Comparison of ENCODE assay signal across 25 cellular contexts in genomic region chr2:163934134-163934533, GRCh38.
DNase-seq lines count a peak whose midpoint lies in the region; ATAC-seq and TF ChIP-seq lines count a peak whose summit lies in the region.
"Had no signal": no experiment of that assay in that cellular context is flagged by ENCODE, and none has a peak within 500 bp of the region (broad histone marks: within the 10 kb centered on the region; RNA-seq: fewer than 3 reads in every experiment).

No MANE protein-coding gene starts in this region.

- TF ChIP-seq POLR2A in gastrocnemius medialis (IDR thresholded peaks at IDR 0.05), result no peak

- no peaks in the 10 kb centered on the region for H3K36me3 Mint-ChIP-seq in activated T-cell treated with anti-CD3 and anti-CD28 coated beads, Interleukin-2, amount 50 U/mL, for 72 hours (ENCODE audit: insufficient read depth in 2 of 2)
- H3K36me3 Mint-ChIP-seq: neural progenitor cell had no signal

- H3K27ac ChIP-seq in RWPE2 (ENCODE audit: poor library complexity, severe bottlenecking), result no peak overlapping the region
- no peak overlapping the region for H3K27ac ChIP-seq in gastrocnemius medialis
- H3K27ac ChIP-seq: cardiac muscle cell, neural progenitor cell, Peyer's patch had no signal

- in situ Hi-C loops in gastrocnemius medialis (cut with MboI; ENCODE audit: low sequenced_read_pairs in 4 of 4), result no loop called here

- H3K9me3 ChIP-seq in RWPE2 (ENCODE audit: severe bottlenecking), result no peaks in the 10 kb centered on the region
- no peaks in the 10 kb centered on the region for H3K9me3 ChIP-seq in gastrocnemius medialis
- H3K9me3 ChIP-seq: MG63, Peyer's patch had no signal

- no peaks in the 10 kb centered on the region for H3K27me3 ChIP-seq in RWPE2 (ENCODE audit: insufficient read depth, poor library complexity, severe bottlenecking)
- H3K27me3 ChIP-seq in gastrocnemius medialis, result no peaks in the 10 kb centered on the region
- H3K27me3 ChIP-seq: cardiac muscle cell, MG63, neural progenitor cell, Peyer's patch had no signal

- peaks cover 15 to 16% of the 10 kb centered on the region in 2 donors for H3K9me3 Mint-ChIP-seq in activated T-cell treated with anti-CD3 and anti-CD28 coated beads, Interleukin-2, amount 50 U/mL, for 72 hours
- H3K9me3 Mint-ChIP-seq: activated CD4-positive, alpha-beta T cell treated with anti-CD3 and anti-CD28 coated beads, Interleukin-2, amount 10 ng/mL, durations not matched to agents 24 days and 14 days; endodermal cell; neural progenitor cell had no signal

- H3K36me3 ChIP-seq in RWPE2 (ENCODE audit: low read depth) (no peaks in the 10 kb centered on the region), gastrocnemius medialis (no peaks in the 10 kb centered on the region)
- H3K36me3 ChIP-seq: cardiac muscle cell, MG63, neural progenitor cell, Peyer's patch had no signal

- TF ChIP-seq CTCF in RWPE2 (IDR thresholded peaks at IDR 0.05; ENCODE audit: poor library complexity, severe bottlenecking) (no peak), gastrocnemius medialis (IDR thresholded peaks at IDR 0.05 in 4 of 5, conservative IDR thresholded peaks at IDR 0.05 in 1 of 5) (no peak)

- DNase-seq in EL (peak; percentile 3), M059J (ENCODE audit: low read depth) (peak; percentile 30), RWPE2 (ENCODE audit: low spot score) (no peak), foreskin melanocyte (peak; percentile 24), gastrocnemius medialis (no peak), hippocampal formation (lab: John Stamatoyannopoulos, UW) (no peak)
- no peak for DNase-seq in activated T-cell treated with anti-CD3 and anti-CD28 coated beads, Interleukin-2, amount 50 U/mL, for 72 hours
- DNase-seq: activated CD4-positive, alpha-beta T cell treated with anti-CD3 and anti-CD28 coated beads, Interleukin-2, amount 10 ng/mL, durations not matched to agents 24 days and 14 days; activated naive CD4-positive, alpha-beta T cell treated with Interleukin-2 at 50 U/mL for 16 hours; activated T-cell treated with anti-CD3 and anti-CD28 coated beads, Interleukin-2, amount 50 U/mL, for 4 hours; amniotic stem cell; C1 segment of cervical spinal cord; cortex of kidney; endodermal cell; GOT3; left cardiac atrium; MG63; NCI-H1930; NCI-H446 treated with DMSO at 0.1 percent for 48 hours; Peyer's patch had no signal

- ATAC-seq in RWPE2 (ENCODE audit: low read depth) (peak; percentile 62; the same call in 2 of the 3 replicates), gastrocnemius medialis (no peak)
- no peak for ATAC-seq in activated T-cell treated with anti-CD3 and anti-CD28 coated beads, Interleukin-2, amount 50 U/mL, for 72 hours (replicated peaks in 1 of 2)
- ATAC-seq: activated T-cell treated with anti-CD3 and anti-CD28 coated beads, Interleukin-2, amount 50 U/mL, for 4 hours; left cardiac atrium; sciatic nerve had no signal

- H3K27me3 Mint-ChIP-seq in activated T-cell treated with anti-CD3 and anti-CD28 coated beads, Interleukin-2, amount 50 U/mL, for 72 hours (ENCODE audit: low read depth), result no peaks in the 10 kb centered on the region
- H3K27me3 Mint-ChIP-seq: activated CD4-positive, alpha-beta T cell treated with anti-CD3 and anti-CD28 coated beads, Interleukin-2, amount 10 ng/mL, durations not matched to agents 24 days and 14 days; stimulated activated naive CD8-positive, alpha-beta T cell treated with anti-CD3 and anti-CD28 coated beads, Interleukin-15, Interleukin-2, amounts not matched to agents 100 ng/mL and 50 ng/mL, for 24 hours had no signal

- H3K27ac Mint-ChIP-seq in activated T-cell treated with anti-CD3 and anti-CD28 coated beads, Interleukin-2, amount 50 U/mL, for 72 hours, result no peak overlapping the region
- H3K27ac Mint-ChIP-seq: activated CD4-positive, alpha-beta T cell treated with anti-CD3 and anti-CD28 coated beads, Interleukin-2, amount 10 ng/mL, durations not matched to agents 24 days and 14 days; endodermal cell; neural progenitor cell; stimulated activated naive CD8-positive, alpha-beta T cell treated with anti-CD3 and anti-CD28 coated beads, Interleukin-15, Interleukin-2, amounts not matched to agents 100 ng/mL and 50 ng/mL, for 24 hours; T-helper 1 cell treated with Interleukin-12 subunit alpha and Interleukin-12 subunit beta and Interleukin-4 antibody, amounts not matched to agents 30 μg/mL and 1 μg/mL, for 36 hours had no signal

- H3K4me1 ChIP-seq in RWPE2 (ENCODE audit: insufficient read depth, poor library complexity, severe bottlenecking) (no peaks in the 10 kb centered on the region), gastrocnemius medialis (no peaks in the 10 kb centered on the region)
- H3K4me1 ChIP-seq: neural progenitor cell, Peyer's patch had no signal

- no peaks in the 10 kb centered on the region for H3K4me1 Mint-ChIP-seq in activated T-cell treated with anti-CD3 and anti-CD28 coated beads, Interleukin-2, amount 50 U/mL, for 72 hours (ENCODE audit: low read depth)
- H3K4me1 Mint-ChIP-seq: activated CD4-positive, alpha-beta T cell treated with anti-CD3 and anti-CD28 coated beads, Interleukin-2, amount 10 ng/mL, durations not matched to agents 24 days and 14 days; endodermal cell; neural progenitor cell had no signal

- intact Hi-C loops in gastrocnemius medialis (cut with DNase I; ENCODE audit: low total_unique reads), result no loop called here

- no peak overlapping the region for H3K4me3 Mint-ChIP-seq in activated T-cell treated with anti-CD3 and anti-CD28 coated beads, Interleukin-2, amount 50 U/mL, for 72 hours
- H3K4me3 Mint-ChIP-seq: activated CD4-positive, alpha-beta T cell treated with anti-CD3 and anti-CD28 coated beads, Interleukin-2, amount 10 ng/mL, durations not matched to agents 24 days and 14 days; activated T-cell treated with anti-CD3 and anti-CD28 coated beads, Interleukin-2, amount 50 U/mL, for 4 hours; endodermal cell; neural progenitor cell; stimulated activated naive CD8-positive, alpha-beta T cell treated with anti-CD3 and anti-CD28 coated beads, Interleukin-15, Interleukin-2, amounts not matched to agents 100 ng/mL and 50 ng/mL, for 24 hours; T-helper 1 cell treated with Interleukin-12 subunit alpha and Interleukin-12 subunit beta and Interleukin-4 antibody, amounts not matched to agents 30 μg/mL and 1 μg/mL, for 36 hours had no signal

- H3K4me3 ChIP-seq in RWPE2 (ENCODE audit: severe bottlenecking) (no peak overlapping the region), gastrocnemius medialis (no peak overlapping the region)
- H3K4me3 ChIP-seq: cardiac muscle cell, MG63, neural progenitor cell, Peyer's patch had no signal

Comparison
In these comparisons a context has a peak if more than half of its experiments do, and no peak if none do; other contexts are left out.
1. DNase-seq: peak in EL (single experiment), M059J (single experiment) and foreskin melanocyte (single experiment); none in RWPE2 (single experiment), activated T-cell treated with anti-CD3 and anti-CD28 coated beads, Interleukin-2, amount 50 U/mL, for 72 hours (0 of 2), gastrocnemius medialis (0 of 2) and hippocampal formation (0 of 2).